In genomic region chr4:168877779-168878491, GRCh38 we compare ENCODE assay signal across 8 cellular contexts.
DNase-seq lines count a peak whose midpoint lies in the region; ATAC-seq lines count a peak whose summit lies in the region.

No MANE protein-coding gene starts in this region.

- peak; percentile 49 for ATAC-seq in HG03432 (IDR thresholded peaks at IDR 0.05; ENCODE audit: unreplicated experiment)
- ATAC-seq in GM21737 (IDR thresholded peaks at IDR 0.05; ENCODE audit: unreplicated experiment): no peak

- H3K36me3 Mint-ChIP-seq in activated naive CD8-positive, alpha-beta T cell treated with anti-CD3 and anti-CD28 coated beads for 36 hours: no peaks in the 10 kb centered on the region

- H3K27ac Mint-ChIP-seq in activated naive CD8-positive, alpha-beta T cell treated with anti-CD3 and anti-CD28 coated beads for 36 hours: no peak overlapping the region

- H3K9me3 Mint-ChIP-seq in activated naive CD8-positive, alpha-beta T cell treated with anti-CD3 and anti-CD28 coated beads for 36 hours: no peaks in the 10 kb centered on the region

- H3K4me1 Mint-ChIP-seq in activated naive CD8-positive, alpha-beta T cell treated with anti-CD3 and anti-CD28 coated beads for 36 hours: peaks cover 2% of the 10 kb centered on the region

- peak overlapping the region; percentile 82 for H3K4me3 Mint-ChIP-seq in activated naive CD8-positive, alpha-beta T cell treated with anti-CD3 and anti-CD28 coated beads for 36 hours

- H3K27me3 Mint-ChIP-seq in activated naive CD8-positive, alpha-beta T cell treated with anti-CD3 and anti-CD28 coated beads for 36 hours: peaks cover 81% of the 10 kb centered on the region

- peak; percentile 71 for DNase-seq in GM03348 (ENCODE audit: low spot score)
- DNase-seq in activated naive CD8-positive, alpha-beta T cell treated with anti-CD3 and anti-CD28 coated beads for 36 hours: peak; percentile 53
- DNase-seq in islet precursor cell: peak; percentile 65
- DNase-seq in stimulated activated CD4-positive, alpha-beta T cell treated with anti-CD3 and anti-CD28 coated beads, Interleukin-2, amount 100 ng/mL, for 48 hours: peak; percentile 15 to 17
- DNase-seq in NK-92 (lab: John Stamatoyannopoulos, UW; ENCODE audit: unreplicated experiment): no peak
- DNase-seq in COR-L47 (lab: John Stamatoyannopoulos, UW): no peak

Comparison
In these comparisons a context has a peak if more than half of its experiments do, and no peak if none do; other contexts are left out.
1. DNase-seq: peak in GM03348 (single experiment), activated naive CD8-positive, alpha-beta T cell treated with anti-CD3 and anti-CD28 coated beads for 36 hours (single experiment), islet precursor cell (single experiment) and stimulated activated CD4-positive, alpha-beta T cell treated with anti-CD3 and anti-CD28 coated beads, Interleukin-2, amount 100 ng/mL, for 48 hours (2 of 2); none in NK-92 (single experiment) and COR-L47 (single experiment).